In the genomic region with DNA sequence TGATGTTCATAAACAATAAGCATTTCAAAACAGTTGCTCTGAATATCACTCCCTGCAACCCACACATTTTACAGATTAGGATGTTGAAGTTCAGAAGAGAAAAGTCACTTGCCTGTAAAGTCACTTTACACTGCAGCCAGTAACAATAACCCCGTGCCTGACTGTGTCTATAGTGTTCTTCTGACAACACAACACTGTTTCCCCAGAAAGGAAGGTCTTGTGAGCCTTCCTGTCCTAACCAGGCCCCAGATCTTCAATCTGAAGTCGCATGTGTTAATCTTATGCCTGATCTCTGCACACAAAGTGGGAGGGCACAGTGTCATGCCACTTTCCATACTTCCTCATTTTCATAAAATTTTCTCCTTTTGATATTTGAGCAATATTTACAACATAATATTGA, we compare ENCODE assay signal across 13 cellular contexts.
A peak's percentile ranks its signal among the peaks of the same experiment; 100 is the strongest.
DNase-seq lines count a peak whose midpoint lies in the region; ATAC-seq and TF ChIP-seq lines count a peak whose summit lies in the region.
"Had no signal": no experiment of that assay in that cellular context is flagged by ENCODE, and none has a peak within 500 bp of the region (broad histone marks: within the 10 kb centered on the region; RNA-seq: fewer than 3 reads in every experiment).

No MANE protein-coding gene starts in this region.

- H3F3A ChIP-seq in PC-9 (ENCODE audit: insufficient read depth, low read depth): peaks cover 9% of the 10 kb centered on the region; the same call in 1 of the 2 replicates

- peaks cover 10 to 20% of the 10 kb centered on the region in 2 experiments; a peak in 3 of 4 replicates for H3K9me3 ChIP-seq in HCT116 (ENCODE audit: control insufficient read depth in 1 of 2, insufficient read depth in 1 of 2, low read depth in 1 of 2, low read length in 2 of 2)
- H3K9me3 ChIP-seq in RWPE2 (ENCODE audit: severe bottlenecking): peaks cover 14% of the 10 kb centered on the region
- H3K9me3 ChIP-seq in fibroblast of lung (ENCODE audit: control insufficient read depth, insufficient read depth, low read depth, low read length): peaks cover 1% of the 10 kb centered on the region
- peaks cover 39% of the 10 kb centered on the region for H3K9me3 ChIP-seq in skeletal muscle satellite cell (replicated peaks; ENCODE audit: low read length)
- H3K9me3 ChIP-seq in PC-9 (ENCODE audit: insufficient read depth, low read depth): peaks cover 28% of the 10 kb centered on the region

- TF ChIP-seq RAD21 in HCT116 (IDR thresholded peaks at IDR 0.05; ENCODE audit: low read depth): no peak

- H3K9ac ChIP-seq in HCT116 (ENCODE audit: low read length): no peak overlapping the region
- H3K9ac ChIP-seq in fibroblast of lung (ENCODE audit: insufficient read depth, low read length): no peak overlapping the region
- H3K9ac ChIP-seq in skeletal muscle satellite cell (ENCODE audit: low read depth, low read length): peak overlapping the region; percentile 64

- intact Hi-C loops in HCT116 (cut with micrococcal nuclease): no loop called here
- intact Hi-C loops in PC-9 (cut with micrococcal nuclease; ENCODE audit: unreplicated experiment): no loop called here

- H3K27ac ChIP-seq in HCT116 (ENCODE audit: low read depth, low read length) (no peak overlapping the region; the same call in 1 of the 2 replicates), RWPE2 (ENCODE audit: poor library complexity, severe bottlenecking) (peak overlapping the region; percentile 97), fibroblast of lung (ENCODE audit: insufficient read depth, low read length) (peak overlapping the region; percentile 76), PC-9 (no peak overlapping the region)

- H4K20me1 ChIP-seq in HCT116 (ENCODE audit: insufficient read depth): no peaks in the 10 kb centered on the region
- no peaks in the 10 kb centered on the region for H4K20me1 ChIP-seq in fibroblast of lung (ENCODE audit: control insufficient read depth, extremely low read depth, insufficient read depth, low read length)
- no peaks in the 10 kb centered on the region for H4K20me1 ChIP-seq in PC-9 (ENCODE audit: insufficient read depth)

- H3K79me2 ChIP-seq in HCT116 (ENCODE audit: insufficient read depth, low read length): no peaks in the 10 kb centered on the region
- H3K79me2 ChIP-seq in fibroblast of lung (ENCODE audit: control insufficient read depth, insufficient read depth, low read length): peaks cover 55% of the 10 kb centered on the region
- 0 out of 2 replicates have a peak, but pooled peaks cover 4% of the 10 kb centered on the region for H3K79me2 ChIP-seq in PC-9 (ENCODE audit: low read depth)

- H3K27me3 ChIP-seq in HCT116 (ENCODE audit: insufficient read depth, low read length) (no peaks in the 10 kb centered on the region), RWPE2 (ENCODE audit: insufficient read depth, poor library complexity, severe bottlenecking) (no peaks in the 10 kb centered on the region), fibroblast of lung (ENCODE audit: control insufficient read depth, insufficient read depth, low read length) (no peaks in the 10 kb centered on the region), skeletal muscle satellite cell (ENCODE audit: control insufficient read depth, insufficient read depth, low read length) (no peaks in the 10 kb centered on the region), PC-9 (ENCODE audit: insufficient read depth, low read depth) (no peaks in the 10 kb centered on the region)

- H3K4me2 ChIP-seq in HCT116 (ENCODE audit: low read length) (peak overlapping the region; percentile 37), fibroblast of lung (ENCODE audit: extremely low read depth, insufficient read depth, low read length) (no peak overlapping the region), skeletal muscle satellite cell (ENCODE audit: low read length) (peak overlapping the region; percentile 17), PC-9 (no peak overlapping the region)

- H3K4me3 ChIP-seq in HCT116 (replicated peaks in 1 of 2; ENCODE audit: low read depth in 1 of 2, low read length in 2 of 2): no peak overlapping the region
- H3K4me3 ChIP-seq in RWPE2 (ENCODE audit: severe bottlenecking): no peak overlapping the region
- no peak overlapping the region for H3K4me3 ChIP-seq in fibroblast of lung (replicated peaks in 1 of 4; ENCODE audit: control extremely low read depth in 1 of 4, insufficient read depth in 1 of 4, low read depth in 3 of 4, low read length in 4 of 4)
- H3K4me3 ChIP-seq in skeletal muscle satellite cell (ENCODE audit: low read length): peak overlapping the region; percentile 4
- no peak overlapping the region for H3K4me3 ChIP-seq in PC-9

- H2AFZ ChIP-seq in HCT116 (ENCODE audit: low read depth, low read length, poor library complexity, severe bottlenecking) (no peak overlapping the region), fibroblast of lung (ENCODE audit: low read length) (no peak overlapping the region), PC-9 (no peak overlapping the region)

- CTCF ChIA-PET in HCT116 (lab: Charles Lee): no interaction called here
- CTCF ChIA-PET in PC-9 (lab: Charles Lee): no interaction called here

- H3K36me3 ChIP-seq in HCT116 (ENCODE audit: control insufficient read depth in 1 of 2, insufficient read depth in 2 of 2, low read length in 2 of 2) (peaks cover 0 to 17% of the 10 kb centered on the region in 2 experiments; a peak in 1 of 4 replicates), RWPE2 (ENCODE audit: low read depth) (peaks cover 95% of the 10 kb centered on the region), fibroblast of lung (ENCODE audit: control insufficient read depth, insufficient read depth, low read length) (peaks cover 24% of the 10 kb centered on the region), skeletal muscle satellite cell (ENCODE audit: insufficient read depth, low read length) (peaks cover 93% of the 10 kb centered on the region), PC-9 (ENCODE audit: low read depth) (peaks cover 71% of the 10 kb centered on the region)

- H3K4me1 ChIP-seq in HCT116 (ENCODE audit: control insufficient read depth in 1 of 2, insufficient read depth in 2 of 2, low read length in 2 of 2) (peaks cover 0 to 22% of the 10 kb centered on the region in 2 experiments; a peak in 3 of 4 replicates), RWPE2 (ENCODE audit: insufficient read depth, poor library complexity, severe bottlenecking) (peaks cover 40% of the 10 kb centered on the region), fibroblast of lung (ENCODE audit: control insufficient read depth, extremely low read depth, insufficient read depth, low read length) (peaks cover 38% of the 10 kb centered on the region), skeletal muscle satellite cell (ENCODE audit: control insufficient read depth, insufficient read depth, low read length) (peaks cover 55% of the 10 kb centered on the region), PC-9 (replicated peaks; ENCODE audit: insufficient read depth) (peaks cover 15% of the 10 kb centered on the region)

- no peaks in the 10 kb centered on the region for H3K9me2 ChIP-seq in HCT116 (ENCODE audit: insufficient read depth)
- no peaks in the 10 kb centered on the region for H3K9me2 ChIP-seq in PC-9 (ENCODE audit: insufficient read depth)

- TF ChIP-seq CTCF in HCT116 (IDR thresholded peaks at IDR 0.05 in 2 of 3, conservative IDR thresholded peaks at IDR 0.05 in 1 of 3; ENCODE audit: borderline replicate concordance in 1 of 3, insufficient read depth in 1 of 3, low read depth in 2 of 3, low read length in 2 of 3) (no peak), RWPE2 (IDR thresholded peaks at IDR 0.05; ENCODE audit: poor library complexity, severe bottlenecking) (no peak), fibroblast of lung (conservative IDR thresholded peaks at IDR 0.05 in 1 of 2, IDR thresholded peaks at IDR 0.05 in 1 of 2; ENCODE audit: low read depth in 1 of 2, low read length in 2 of 2) (no peak), PC-9 (conservative IDR thresholded peaks at IDR 0.05) (no peak)

- DNase-seq in HCT116 (ENCODE audit: low read depth, low spot score) (no peak), RWPE2 (ENCODE audit: low spot score) (no peak), fibroblast of lung (ENCODE audit: low read depth in 2 of 2) (no peak), hypothalamus (lab: John Stamatoyannopoulos, UW) (no peak), PC-9 (no peak)
- DNase-seq: activated B cell treated with CpG ODN at 0.5 μM for 24 hours; caudate nucleus; GOT3; stimulated activated CD4-positive, alpha-beta T cell treated with anti-CD3 and anti-CD28 coated beads, Interleukin-15, amount 100 ng/mL, for 24 hours had no signal

- BruUV-seq in HCT116 (replicated peaks; lab: Mats Ljungman, UMichigan) (no TSS peak), PC-9 (replicated peaks; lab: Mats Ljungman, UMichigan) (no TSS peak)

- RAD21 ChIA-PET in HCT116 (lab: Charles Lee; ENCODE audit: low non-redundant PET in 1 of 2, low total read pairs in 2 of 2, uncharacterized antibody in 2 of 2, unreplicated experiment in 2 of 2): no interaction called here

- POLR2A ChIA-PET in HCT116 (lab: Charles Lee) (no interaction called here), PC-9 (lab: Charles Lee; ENCODE audit: unreplicated experiment) (no interaction called here)

- TF ChIP-seq POLR2A in HCT116 (IDR thresholded peaks at IDR 0.05; ENCODE audit: borderline replicate concordance, extremely low read depth, insufficient read depth, insufficient read length): no peak

- ATAC-seq in HCT116 (no peak; the same call in 1 of the 2 replicates), RWPE2 (ENCODE audit: low read depth) (peak; percentile 17; the same call in 2 of the 3 replicates), HG03439 (IDR thresholded peaks at IDR 0.05; ENCODE audit: unreplicated experiment) (no peak), GM21825 (IDR thresholded peaks at IDR 0.05; ENCODE audit: unreplicated experiment) (no peak)
- ATAC-seq: activated T-helper 17 cell treated with anti-CD3 and anti-CD28 coated beads, Interleukin-2, amount 50 U/mL, for 72 hours had no signal

TF ChIP-seq in HCT116, 20 proteins besides CTCF, POLR2A, EP300 and RAD21 (continues in another document):
- TF ChIP-seq TCF7L2 (IDR thresholded peaks at IDR 0.05; ENCODE audit: borderline replicate concordance, extremely low read depth, insufficient read depth, insufficient read length) (no peak), SIN3A (IDR thresholded peaks at IDR 0.05; ENCODE audit: low read depth) (no peak), EGR1 (IDR thresholded peaks at IDR 0.05; ENCODE audit: low read depth) (no peak), FOSL1 (IDR thresholded peaks at IDR 0.05; ENCODE audit: low read depth) (no peak), CEBPB (IDR thresholded peaks at IDR 0.05; ENCODE audit: low read depth) (no peak), POLR2AphosphoS5 (IDR thresholded peaks at IDR 0.05; ENCODE audit: low read depth, low read length) (no peak)

Comparison
In these comparisons a context has a peak if more than half of its experiments do, and no peak if none do; other contexts are left out.
1. H3K27ac ChIP-seq: peak in RWPE2 (single experiment) and fibroblast of lung (single experiment); none in HCT116 (single experiment) and PC-9 (single experiment).
2. H3K4me2 ChIP-seq: peak in HCT116 (single experiment) and skeletal muscle satellite cell (single experiment); none in fibroblast of lung (single experiment) and PC-9 (single experiment).